Comparison of ENCODE assay signal across 29 cellular contexts in the genomic region with DNA sequence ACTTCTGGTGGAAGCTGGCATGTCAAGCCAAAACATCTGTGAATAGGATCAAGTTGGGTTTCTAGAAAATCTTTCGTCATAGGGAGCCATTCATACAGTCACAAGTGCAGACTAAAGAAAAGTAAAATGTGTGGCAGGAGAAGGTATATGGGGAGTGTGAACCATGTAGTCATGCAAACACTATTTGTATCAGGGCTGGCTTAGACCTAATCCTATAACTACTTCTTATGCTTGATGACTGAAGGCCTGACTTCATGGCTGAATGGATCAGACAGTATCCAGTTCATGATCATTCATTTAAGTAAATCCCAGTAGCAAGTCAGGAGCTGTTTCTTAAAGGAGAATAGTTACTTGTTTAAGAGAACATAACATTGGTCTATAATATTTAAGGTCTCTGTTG.
"Had no signal": no experiment of that assay in that cellular context is flagged by ENCODE, and none has a peak within 500 bp of the region (broad histone marks: within the 10 kb centered on the region; RNA-seq: fewer than 3 reads in every experiment).

No MANE protein-coding gene starts in this region.

- H3K27ac ChIP-seq: gastroesophageal sphincter, heart right ventricle, lower lobe of right lung, prostate gland, sigmoid colon, skin epidermis, spleen, thoracic aorta, tibial nerve, upper lobe of left lung, uterus had no signal

- FAIRE-seq: endometrium had no signal

- H3K27me3 ChIP-seq: gastroesophageal sphincter, sigmoid colon, spleen, tibial nerve, upper lobe of left lung, uterus had no signal

- H3K4me3 ChIP-seq: gastroesophageal sphincter, heart right ventricle, lower lobe of right lung, mucosa of descending colon, prostate gland, sigmoid colon, skin epidermis, spleen, thoracic aorta, tibial nerve, upper lobe of left lung, uterus had no signal

- H3K9me3 ChIP-seq: gastroesophageal sphincter, heart right ventricle, lower lobe of right lung, mucosa of descending colon, prostate gland, sigmoid colon, spleen, thoracic aorta, tibial nerve, upper lobe of left lung, uterus had no signal

- ATAC-seq: effector memory CD8-positive, alpha-beta T cell; gastroesophageal sphincter; heart right ventricle; left ventricle myocardium superior; lower lobe of right lung; mucosa of descending colon; natural killer cell treated with Interleukin-12 subunit alpha and Interleukin-12 subunit beta and Interleukin-15 and Interleukin-18, amount 100 ng/mL, for 72 hours; right cardiac atrium; stimulated activated memory B cell treated with anti-CD40 and anti-IgM and Interleukin-4, amounts not matched to agents 10 μg/mL and 1 μg/mL and 100 μg/mL, for 72 hours; stimulated activated naive CD8-positive, alpha-beta T cell treated with anti-CD3 and anti-CD28 coated beads, Interleukin-15, Interleukin-2, amounts not matched to agents 100 U/mL and 50 U/mL, for 24 hours had no signal

- H3K4me1 ChIP-seq: gastroesophageal sphincter, heart right ventricle, lower lobe of right lung, prostate gland, sigmoid colon, spleen, tibial nerve, upper lobe of left lung, uterus had no signal

- H3K36me3 ChIP-seq: gastroesophageal sphincter, heart right ventricle, lower lobe of right lung, prostate gland, sigmoid colon, spleen, thoracic aorta, tibial nerve, upper lobe of left lung, uterus had no signal

- DNase-seq: cerebellar nuclear complex; cortex of kidney; effector memory CD8-positive, alpha-beta T cell; foreskin fibroblast; glutamatergic neuron; heart right ventricle; hypothalamus; immature natural killer cell; islet precursor cell; kidney glomerular epithelial cell; left ventricle myocardium superior; lower lobe of right lung; mucosa of descending colon; naive B cell; right cardiac atrium; sigmoid colon; spleen; stimulated activated CD4-positive, alpha-beta T cell treated with anti-CD3 and anti-CD28 coated beads, Interleukin-4, amount 100 ng/mL, for 4 hours; stimulated activated naive CD8-positive, alpha-beta T cell treated with anti-CD3 and anti-CD28 coated beads, Interleukin-15, Interleukin-2, amounts not matched to agents 100 U/mL and 50 U/mL, for 24 hours; upper lobe of left lung; uterus had no signal
